9 cellular contexts compared by ENCODE assay signal in genomic region chr3:58238830-58239229, GRCh38. TPM values are rescaled to one million over a fixed set of nuclear protein-coding genes. Genes with fewer than 3 reads are reported as not detected.
DNase-seq lines count a peak whose midpoint lies in the region; ATAC-seq and TF ChIP-seq lines count a peak whose summit lies in the region.
"Had no signal": no experiment of that assay in that cellular context is flagged by ENCODE, and none has a peak within 500 bp of the region (broad histone marks: within the 10 kb centered on the region; RNA-seq: fewer than 3 reads in every experiment).

No MANE protein-coding gene starts in this region.

- CTCF ChIA-PET in CD8-positive, alpha-beta memory T cell (lab: Charles Lee): interaction anchor here (0.9 to 2.0 kb wide), 4 partner anchors 16 to 253 kb away, joined by 3 to 6 read pairs (median 3); partner anchors contain the start of genes HTD2, KCTD6 and RPP14

- H3K4me2 ChIP-seq in OCI-LY3 (ENCODE audit: low read length) (peak overlapping the region; percentile 96), parathyroid adenoma (ENCODE audit: low read length) (peak overlapping the region; percentile 75)

- POLR2A ChIA-PET in CD8-positive, alpha-beta memory T cell (lab: Charles Lee): interaction anchor here (0.7 kb wide), 1 partner anchor 67 kb away, joined by 4 read pairs; no protein-coding TSS in a partner anchor

- no peak overlapping the region for H3K27ac ChIP-seq in CD8-positive, alpha-beta memory T cell (ENCODE audit: low read depth, low read length)
- H3K27ac ChIP-seq in OCI-LY3 (ENCODE audit: low read length) (no peak overlapping the region), esophagus (ENCODE audit: low read depth in 2 of 2, low read length in 1 of 2) (no peak overlapping the region), parathyroid adenoma (no peak overlapping the region)
- H3K27ac ChIP-seq: neutrophil had no signal

- TF ChIP-seq CTCF in OCI-LY3 (IDR thresholded peaks at IDR 0.05; ENCODE audit: low read depth, low read length): no peak
- no peak for TF ChIP-seq CTCF in parathyroid adenoma (IDR thresholded peaks at IDR 0.05)

- H3K4me1 ChIP-seq in CD8-positive, alpha-beta memory T cell (ENCODE audit: insufficient read depth, low read length): peaks cover 13% of the 10 kb centered on the region
- H3K4me1 ChIP-seq in OCI-LY3 (ENCODE audit: low read length) (peaks cover 14% of the 10 kb centered on the region), esophagus (ENCODE audit: control insufficient read depth in 2 of 2, insufficient read depth in 2 of 2, low read length in 1 of 2) (peaks cover 3 to 10% of the 10 kb centered on the region in 2 donors), parathyroid adenoma (peaks cover 4% of the 10 kb centered on the region)

- peak overlapping the region; percentile 82 to 94 (median 92) for H3K4me3 Mint-ChIP-seq in CD8-positive, alpha-beta memory T cell

- DNase-seq in CD8-positive, alpha-beta memory T cell: no peak
- DNase-seq in NCI-H1436 (lab: John Stamatoyannopoulos, UW) (no peak), occipital lobe (lab: John Stamatoyannopoulos, UW) (no peak), NCI-H510A (lab: John Stamatoyannopoulos, UW) (no peak)

- H4K20me1 ChIP-seq in OCI-LY3 (ENCODE audit: insufficient read depth, low read length): peaks cover 8% of the 10 kb centered on the region; the same call in 1 of the 2 replicates

- H3K9me3 Mint-ChIP-seq in CD8-positive, alpha-beta memory T cell: no peaks in the 10 kb centered on the region

- peak overlapping the region in 3 of 8 donors; percentile 43 to 87 (median 83) for H3K27ac Mint-ChIP-seq in CD8-positive, alpha-beta memory T cell

- H3K9ac ChIP-seq in OCI-LY3 (ENCODE audit: low read length): peak overlapping the region; percentile 65
- H3K9ac ChIP-seq in parathyroid adenoma: no peak overlapping the region

- H2AFZ ChIP-seq in OCI-LY3 (ENCODE audit: low read depth, low read length) (no peak overlapping the region), parathyroid adenoma (no peak overlapping the region)

- no peaks in the 10 kb centered on the region for H3K27me3 ChIP-seq in CD8-positive, alpha-beta memory T cell (ENCODE audit: insufficient read depth, low read length, poor library complexity, severe bottlenecking)
- H3K27me3 ChIP-seq in OCI-LY3 (ENCODE audit: low read depth, low read length) (0 out of 2 replicates have a peak, but pooled peaks cover 3% of the 10 kb centered on the region), esophagus (ENCODE audit: control insufficient read depth in 1 of 2, insufficient read depth in 2 of 2, low read length in 2 of 2) (no peaks in the 10 kb centered on the region), parathyroid adenoma (ENCODE audit: control insufficient read depth, insufficient read depth, low read length) (no peaks in the 10 kb centered on the region)

- no peak for ATAC-seq in HG03139 (IDR thresholded peaks at IDR 0.05; ENCODE audit: unreplicated experiment)

- peak overlapping the region; percentile 89 for H3K4me3 ChIP-seq in CD8-positive, alpha-beta memory T cell (ENCODE audit: low read length)
- H3K4me3 ChIP-seq in OCI-LY3 (ENCODE audit: low read length): peak overlapping the region; percentile 90
- peak overlapping the region; percentile 78 to 79 for H3K4me3 ChIP-seq in esophagus (ENCODE audit: low read depth in 1 of 2, low read length in 2 of 2)
- peak overlapping the region; percentile 73 for H3K4me3 ChIP-seq in parathyroid adenoma (ENCODE audit: low read depth, low read length)

- H3K4me1 Mint-ChIP-seq in CD8-positive, alpha-beta memory T cell: peaks cover 13 to 22% (median 15%) of the 10 kb centered on the region in 3 donors

- peaks cover 0 to 6% (median 4%) of the 10 kb centered on the region in 3 donors for H3K36me3 Mint-ChIP-seq in CD8-positive, alpha-beta memory T cell

- WGBS in esophagus, 2 donors: 72 to 75% methylated on average over 7 of the region's 7 CpGs

- no peaks in the 10 kb centered on the region for H3K36me3 ChIP-seq in CD8-positive, alpha-beta memory T cell (ENCODE audit: insufficient read depth, low read length)
- H3K36me3 ChIP-seq in OCI-LY3 (replicated peaks; ENCODE audit: low read depth, low read length) (no peaks in the 10 kb centered on the region), esophagus (ENCODE audit: control insufficient read depth in 2 of 2, insufficient read depth in 2 of 2, low read length in 1 of 2) (no peaks in the 10 kb centered on the region), parathyroid adenoma (ENCODE audit: control insufficient read depth, insufficient read depth, low read length) (no peaks in the 10 kb centered on the region)
- H3K36me3 ChIP-seq: neutrophil had no signal

- H3K27me3 Mint-ChIP-seq in CD8-positive, alpha-beta memory T cell: peaks cover 1 to 3% of the 10 kb centered on the region in 2 donors

- H3K9me3 ChIP-seq in CD8-positive, alpha-beta memory T cell (ENCODE audit: low read length): no peaks in the 10 kb centered on the region
- H3K9me3 ChIP-seq in OCI-LY3 (ENCODE audit: insufficient read depth, low read length) (no peaks in the 10 kb centered on the region), esophagus (ENCODE audit: control insufficient read depth in 2 of 2, insufficient read depth in 1 of 2, low read depth in 1 of 2, low read length in 1 of 2) (no peaks in the 10 kb centered on the region), parathyroid adenoma (ENCODE audit: control insufficient read depth, low read length) (no peaks in the 10 kb centered on the region)
- H3K9me3 ChIP-seq: neutrophil had no signal

- H3K79me2 ChIP-seq in OCI-LY3 (ENCODE audit: low read length) (peaks cover 32% of the 10 kb centered on the region), parathyroid adenoma (no peaks in the 10 kb centered on the region)

RNA-seq across cellular contexts. Expression of gene ABHD6, which starts 1.2 kb away (rescaled TPM):
- 1 to 10 TPM; 6.6 to 7.1 TPM for total RNA-seq in CD8-positive, alpha-beta memory T cell
- polyA plus RNA-seq in CD8-positive, alpha-beta memory T cell: 10.6 TPM
- 1 to 10 TPM; 4.3 to 5.6 TPM for polyA plus RNA-seq in esophagus
- 30.1 TPM for total RNA-seq in occipital lobe

RNA-seq across cellular contexts. Expression of gene DNASE1L3, which starts 28.1 kb away (rescaled TPM):
- total RNA-seq in CD8-positive, alpha-beta memory T cell: not detected
- not detected for polyA plus RNA-seq in CD8-positive, alpha-beta memory T cell
- 10 to 100 TPM in 1 of 2 donors, 1 to 10 TPM in 1; 7.5 to 39.3 TPM for polyA plus RNA-seq in esophagus
- total RNA-seq in occipital lobe: 0.94 TPM
